In the genomic region with DNA sequence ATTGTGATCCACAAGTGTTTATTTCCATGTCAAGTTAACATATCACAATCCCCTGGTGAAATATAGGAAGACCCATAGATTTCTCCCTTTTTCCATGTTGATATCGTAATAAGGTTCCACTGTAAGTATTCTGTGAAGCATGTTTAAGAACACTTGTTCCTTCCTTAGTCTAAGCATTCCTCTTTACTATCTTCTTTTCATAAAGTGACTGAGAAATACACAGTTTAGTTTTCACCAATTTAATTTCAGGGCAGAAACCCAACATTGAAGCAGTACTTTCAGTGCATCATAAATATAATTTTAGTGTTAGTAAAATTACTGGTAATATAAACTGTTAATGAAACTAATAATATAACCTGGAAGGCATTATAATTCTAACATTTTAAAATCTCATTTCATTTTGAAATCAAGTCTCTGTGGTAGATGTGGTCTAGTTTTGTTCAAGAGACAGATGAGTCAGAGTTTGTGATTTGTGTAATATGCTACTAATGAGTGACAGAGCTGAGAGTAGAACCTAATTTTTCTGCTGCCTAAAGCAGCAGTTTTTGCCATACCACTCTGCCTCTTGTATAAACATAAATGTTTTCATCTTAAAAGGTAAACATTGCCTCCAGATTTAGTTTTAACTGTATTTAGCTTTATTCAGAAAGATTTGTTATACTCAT, we compare ENCODE assay signal across 9 cellular contexts.
DNase-seq lines count a peak whose midpoint lies in the region; ATAC-seq lines count a peak whose summit lies in the region.
"Had no signal": no experiment of that assay in that cellular context is flagged by ENCODE, and none has a peak within 500 bp of the region (broad histone marks: within the 10 kb centered on the region; RNA-seq: fewer than 3 reads in every experiment).

No MANE protein-coding gene starts in this region.

- POLR2A ChIA-PET in activated CD4-positive, alpha-beta memory T cell treated with anti-CD3 and anti-CD28 coated beads for 36 hours (lab: Charles Lee): interaction anchor here (2.0 kb wide), 1 partner anchor 79 kb away, joined by 8 read pairs; a partner anchor contains a TSS

- H3K27me3 Mint-ChIP-seq in activated T-cell treated with anti-CD3 and anti-CD28 coated beads, Interleukin-2, amount 50 U/mL, for 24 hours: no peaks in the 10 kb centered on the region
- no peaks in the 10 kb centered on the region for H3K27me3 Mint-ChIP-seq in activated naive CD8-positive, alpha-beta T cell treated with anti-CD3 and anti-CD28 coated beads for 36 hours
- no peaks in the 10 kb centered on the region for H3K27me3 Mint-ChIP-seq in activated CD4-positive, alpha-beta memory T cell treated with anti-CD3 and anti-CD28 coated beads for 36 hours

- H3K4me3 Mint-ChIP-seq in activated T-cell treated with anti-CD3 and anti-CD28 coated beads, Interleukin-2, amount 50 U/mL, for 24 hours: no peak overlapping the region
- H3K4me3 Mint-ChIP-seq in activated naive CD8-positive, alpha-beta T cell treated with anti-CD3 and anti-CD28 coated beads for 36 hours: no peak overlapping the region
- H3K4me3 Mint-ChIP-seq in activated CD4-positive, alpha-beta memory T cell treated with anti-CD3 and anti-CD28 coated beads for 36 hours: no peak overlapping the region

- DNase-seq in activated T-cell treated with anti-CD3 and anti-CD28 coated beads, Interleukin-2, amount 50 U/mL, for 24 hours: no peak
- DNase-seq in activated T-cell treated with anti-CD3 and anti-CD28 coated beads, Interleukin-2, amount 50 U/mL, for 48 hours: no peak
- no peak for DNase-seq in activated naive CD8-positive, alpha-beta T cell treated with anti-CD3 and anti-CD28 coated beads for 36 hours
- DNase-seq in stimulated activated naive CD8-positive, alpha-beta T cell treated with anti-CD3 and anti-CD28 coated beads, Interleukin-15, Interleukin-2, amounts not matched to agents 100 U/mL and 50 U/mL, for 24 hours: no peak
- DNase-seq in activated CD4-positive, alpha-beta memory T cell treated with anti-CD3 and anti-CD28 coated beads for 36 hours: no peak
- no peak for DNase-seq in activated CD4-positive, alpha-beta T cell treated with anti-CD3 and anti-CD28 coated beads for 1 hour
- DNase-seq in hypothalamus (lab: John Stamatoyannopoulos, UW): no peak
- DNase-seq: left colon had no signal

- H3K4me1 Mint-ChIP-seq in activated T-cell treated with anti-CD3 and anti-CD28 coated beads, Interleukin-2, amount 50 U/mL, for 24 hours (ENCODE audit: low read depth): peaks cover 47% of the 10 kb centered on the region
- peaks cover 41% of the 10 kb centered on the region for H3K4me1 Mint-ChIP-seq in activated naive CD8-positive, alpha-beta T cell treated with anti-CD3 and anti-CD28 coated beads for 36 hours
- H3K4me1 Mint-ChIP-seq in activated CD4-positive, alpha-beta memory T cell treated with anti-CD3 and anti-CD28 coated beads for 36 hours (ENCODE audit: low read depth): peaks cover 20% of the 10 kb centered on the region

- ATAC-seq in HG02943 (IDR thresholded peaks at IDR 0.05; ENCODE audit: low read depth, unreplicated experiment): peak; percentile 79
- ATAC-seq in stimulated activated naive CD8-positive, alpha-beta T cell treated with anti-CD3 and anti-CD28 coated beads, Interleukin-15, Interleukin-2, amounts not matched to agents 100 U/mL and 50 U/mL, for 24 hours: peak; percentile 95
- ATAC-seq: left colon had no signal

- no peaks in the 10 kb centered on the region for H3K9me3 Mint-ChIP-seq in activated T-cell treated with anti-CD3 and anti-CD28 coated beads, Interleukin-2, amount 50 U/mL, for 24 hours
- H3K9me3 Mint-ChIP-seq in activated naive CD8-positive, alpha-beta T cell treated with anti-CD3 and anti-CD28 coated beads for 36 hours: no peaks in the 10 kb centered on the region
- no peaks in the 10 kb centered on the region for H3K9me3 Mint-ChIP-seq in activated CD4-positive, alpha-beta memory T cell treated with anti-CD3 and anti-CD28 coated beads for 36 hours

- CTCF ChIA-PET in activated CD4-positive, alpha-beta memory T cell treated with anti-CD3 and anti-CD28 coated beads for 36 hours (lab: Charles Lee): interaction anchor here (1.1 to 1.3 kb wide), 2 partner anchors 79 to 345 kb away, joined by 4 to 5 read pairs; a partner anchor contains a TSS

- peak overlapping the region; percentile 74 for H3K27ac Mint-ChIP-seq in activated T-cell treated with anti-CD3 and anti-CD28 coated beads, Interleukin-2, amount 50 U/mL, for 24 hours
- H3K27ac Mint-ChIP-seq in activated naive CD8-positive, alpha-beta T cell treated with anti-CD3 and anti-CD28 coated beads for 36 hours: peak overlapping the region; percentile 52
- no peak overlapping the region for H3K27ac Mint-ChIP-seq in activated CD4-positive, alpha-beta memory T cell treated with anti-CD3 and anti-CD28 coated beads for 36 hours

- intact Hi-C loops in activated CD4-positive, alpha-beta memory T cell treated with anti-CD3 and anti-CD28 coated beads for 36 hours (cut with micrococcal nuclease): loop anchor here (1.0 to 5.0 kb wide), 7 partner anchors 65 to 320 kb away; a partner anchor contains a TSS

- H3K36me3 Mint-ChIP-seq in activated T-cell treated with anti-CD3 and anti-CD28 coated beads, Interleukin-2, amount 50 U/mL, for 24 hours (ENCODE audit: low read depth): peaks cover 84% of the 10 kb centered on the region
- peaks cover 36% of the 10 kb centered on the region for H3K36me3 Mint-ChIP-seq in activated naive CD8-positive, alpha-beta T cell treated with anti-CD3 and anti-CD28 coated beads for 36 hours
- peaks cover 31% of the 10 kb centered on the region for H3K36me3 Mint-ChIP-seq in activated CD4-positive, alpha-beta memory T cell treated with anti-CD3 and anti-CD28 coated beads for 36 hours
